In genomic region chr2:12488365-12488972, GRCh38 we compare ENCODE assay signal across 10 cellular contexts.
DNase-seq lines count a peak whose midpoint lies in the region; ATAC-seq and TF ChIP-seq lines count a peak whose summit lies in the region.
"Had no signal": no experiment of that assay in that cellular context is flagged by ENCODE, and none has a peak within 500 bp of the region (broad histone marks: within the 10 kb centered on the region; RNA-seq: fewer than 3 reads in every experiment).

No MANE protein-coding gene starts in this region.

- peak overlapping the region; percentile 82 for H3K27ac Mint-ChIP-seq in T-helper 1 cell treated with Interleukin-12 subunit alpha and Interleukin-12 subunit beta and Interleukin-4 antibody, amounts not matched to agents 30 μg/mL and 1 μg/mL, for 36 hours
- peak overlapping the region; percentile 92 for H3K27ac Mint-ChIP-seq in activated naive CD4-positive, alpha-beta T cell treated with anti-CD3 and anti-CD28 coated beads, Interleukin-2, amount 50 U/mL, for 24 hours

- 76 to 82% methylated on average over 10 of the region's 10 CpGs for WGBS in thyroid gland, 2 donors

- no peak overlapping the region for H3K27ac ChIP-seq in thyroid gland

- no peaks in the 10 kb centered on the region for H3K27me3 Mint-ChIP-seq in T-helper 1 cell treated with Interleukin-12 subunit alpha and Interleukin-12 subunit beta and Interleukin-4 antibody, amounts not matched to agents 30 μg/mL and 1 μg/mL, for 36 hours (ENCODE audit: low read depth)
- H3K27me3 Mint-ChIP-seq in activated naive CD4-positive, alpha-beta T cell treated with anti-CD3 and anti-CD28 coated beads, Interleukin-2, amount 50 U/mL, for 24 hours, result no peaks in the 10 kb centered on the region

- TF ChIP-seq CTCF in thyroid gland (IDR thresholded peaks at IDR 0.05), result no peak

- ATAC-seq in GM21526 (IDR thresholded peaks at IDR 0.05; ENCODE audit: low FRiP score, unreplicated experiment), result peak; percentile 59

- DNase-seq in stimulated activated CD4-positive, alpha-beta T cell treated with anti-CD3 and anti-CD28 coated beads, Interleukin-15, amount 100 ng/mL, for 24 hours, result peak; percentile 58
- DNase-seq in thyroid gland (no peak), NCI-H1048 (lab: John Stamatoyannopoulos, UW) (no peak), COR-L47 (lab: John Stamatoyannopoulos, UW) (no peak), NCI-H226 (no peak)
- DNase-seq: head of caudate nucleus, NCI-H526 treated with DMSO at 0.1 percent for 48 hours had no signal

- no peaks in the 10 kb centered on the region for H3K9me3 ChIP-seq in thyroid gland

- peaks cover 53% of the 10 kb centered on the region for H3K4me1 Mint-ChIP-seq in T-helper 1 cell treated with Interleukin-12 subunit alpha and Interleukin-12 subunit beta and Interleukin-4 antibody, amounts not matched to agents 30 μg/mL and 1 μg/mL, for 36 hours (ENCODE audit: low read depth)
- peaks cover 74% of the 10 kb centered on the region for H3K4me1 Mint-ChIP-seq in activated naive CD4-positive, alpha-beta T cell treated with anti-CD3 and anti-CD28 coated beads, Interleukin-2, amount 50 U/mL, for 24 hours

- TF ChIP-seq POLR2A in thyroid gland (IDR thresholded peaks at IDR 0.05), result no peak

- peaks cover 8% of the 10 kb centered on the region for H3K36me3 Mint-ChIP-seq in T-helper 1 cell treated with Interleukin-12 subunit alpha and Interleukin-12 subunit beta and Interleukin-4 antibody, amounts not matched to agents 30 μg/mL and 1 μg/mL, for 36 hours (ENCODE audit: low read depth)
- H3K36me3 Mint-ChIP-seq in activated naive CD4-positive, alpha-beta T cell treated with anti-CD3 and anti-CD28 coated beads, Interleukin-2, amount 50 U/mL, for 24 hours, result no peaks in the 10 kb centered on the region

- no peaks in the 10 kb centered on the region for H3K27me3 ChIP-seq in thyroid gland

- H3K36me3 ChIP-seq in thyroid gland, result no peaks in the 10 kb centered on the region

- H3K4me3 ChIP-seq in thyroid gland (replicated peaks in 1 of 3), result no peak overlapping the region

- H3K9me3 Mint-ChIP-seq in T-helper 1 cell treated with Interleukin-12 subunit alpha and Interleukin-12 subunit beta and Interleukin-4 antibody, amounts not matched to agents 30 μg/mL and 1 μg/mL, for 36 hours, result peaks cover 4% of the 10 kb centered on the region
- H3K9me3 Mint-ChIP-seq in activated naive CD4-positive, alpha-beta T cell treated with anti-CD3 and anti-CD28 coated beads, Interleukin-2, amount 50 U/mL, for 24 hours, result peaks cover 5% of the 10 kb centered on the region

- H3K4me1 ChIP-seq in thyroid gland, result peaks cover 0 to 4% of the 10 kb centered on the region in 2 donors

- intact Hi-C loops in thyroid gland (cut with DNase I), result no loop called here

- peak overlapping the region; percentile 60 for H3K4me3 Mint-ChIP-seq in T-helper 1 cell treated with Interleukin-12 subunit alpha and Interleukin-12 subunit beta and Interleukin-4 antibody, amounts not matched to agents 30 μg/mL and 1 μg/mL, for 36 hours
- H3K4me3 Mint-ChIP-seq in activated naive CD4-positive, alpha-beta T cell treated with anti-CD3 and anti-CD28 coated beads, Interleukin-2, amount 50 U/mL, for 24 hours, result peak overlapping the region; percentile 79
